ENCODE assay signal across 1 cellular context in genomic region chr3:197736491-197737318, GRCh38.
TF ChIP-seq lines count a peak whose summit lies in the region.

Gene RUBCN, minus strand, starts transcription at chr3:197736904. Its CDS starts 185 bp downstream, at chr3:197736719.

TF ChIP-seq in HepG2, 621 proteins besides CTCF, POLR2A, EP300 and RAD21 (continued from another document and continues in another):
- no peak for TF ChIP-seq ZNF609 (CRISPR knock-in tag; IDR thresholded peaks at IDR 0.05; ENCODE audit: borderline replicate concordance)
- TF ChIP-seq ZNF619 (CRISPR knock-in tag; IDR thresholded peaks at IDR 0.05) = no peak
- TF ChIP-seq SYNCRIP (IDR thresholded peaks at IDR 0.05; ENCODE audit: insufficient read depth, low read depth, low read length) = no peak
- no peak for TF ChIP-seq ZBTB7A (CRISPR knock-in tag; IDR thresholded peaks at IDR 0.05)
- TF ChIP-seq ZNF274 (CRISPR knock-in tag; IDR thresholded peaks at IDR 0.05) = no peak
- no peak for TF ChIP-seq ATF3 (CRISPR knock-in tag; IDR thresholded peaks at IDR 0.05)
- TF ChIP-seq GTF3A (CRISPR knock-in tag; conservative IDR thresholded peaks at IDR 0.05) = no peak
- TF ChIP-seq HMG20A (CRISPR knock-in tag; IDR thresholded peaks at IDR 0.05; ENCODE audit: borderline replicate concordance) = no peak
- no peak for TF ChIP-seq RFX1 (IDR thresholded peaks at IDR 0.05)
- peak; percentile 57; the same call in 1 of the 2 replicates for TF ChIP-seq ZFP91 (CRISPR knock-in tag; IDR thresholded peaks at IDR 0.05; ENCODE audit: borderline replicate concordance)
- 0 out of 2 replicates have a peak, but pooled peaks have one; percentile 68 for TF ChIP-seq SIN3A (IDR thresholded peaks at IDR 0.05; ENCODE audit: borderline replicate concordance, low read depth, low read length)
- TF ChIP-seq ZNF7 (CRISPR knock-in tag; IDR thresholded peaks at IDR 0.05) = no peak
- TF ChIP-seq CSRNP1 (CRISPR knock-in tag; IDR thresholded peaks at IDR 0.05) = 0 out of 2 replicates have a peak, but pooled peaks have one; percentile 28
- peak; percentile 78; the same call in 1 of the 2 replicates for TF ChIP-seq MTF2 (CRISPR knock-in tag; IDR thresholded peaks at IDR 0.05; ENCODE audit: borderline replicate concordance)
- peak; percentile 66 for TF ChIP-seq ASH2L (IDR thresholded peaks at IDR 0.05; ENCODE audit: insufficient read length, low read depth, low read length)
- TF ChIP-seq ZNF430 (CRISPR knock-in tag; IDR thresholded peaks at IDR 0.05) = peak; percentile 62; the same call in 1 of the 2 replicates
- peak; percentile 81 for TF ChIP-seq POLR2G (IDR thresholded peaks at IDR 0.05; ENCODE audit: low read depth, low read length)
- TF ChIP-seq ARNTL (CRISPR knock-in tag; IDR thresholded peaks at IDR 0.05) = no peak
- TF ChIP-seq KDM2A (CRISPR knock-in tag; IDR thresholded peaks at IDR 0.05; ENCODE audit: borderline replicate concordance, low read depth) = peak; percentile 70; the same call in 1 of the 2 replicates
- TF ChIP-seq MXD1 (CRISPR knock-in tag; IDR thresholded peaks at IDR 0.05) = no peak
- no peak for TF ChIP-seq E2F2 (CRISPR knock-in tag; IDR thresholded peaks at IDR 0.05; ENCODE audit: borderline replicate concordance)
- no peak; the same call in none of the 2 replicates for TF ChIP-seq ZNF605 (CRISPR knock-in tag; IDR thresholded peaks at IDR 0.05)
- TF ChIP-seq ZNF282 (IDR thresholded peaks at IDR 0.05; ENCODE audit: partially characterized antibody) = no peak
- 0 out of 2 replicates have a peak, but pooled peaks have one; percentile 34 for TF ChIP-seq KLF11 (CRISPR knock-in tag; IDR thresholded peaks at IDR 0.05)
- TF ChIP-seq ZNF33B (CRISPR knock-in tag; IDR thresholded peaks at IDR 0.05) = no peak
- no peak for TF ChIP-seq ZNF280B (CRISPR knock-in tag; IDR thresholded peaks at IDR 0.05; ENCODE audit: borderline replicate concordance)
- no peak for TF ChIP-seq JDP2 (CRISPR knock-in tag; IDR thresholded peaks at IDR 0.05; ENCODE audit: borderline replicate concordance)
- TF ChIP-seq ZNF878 (CRISPR knock-in tag; IDR thresholded peaks at IDR 0.05) = no peak
- no peak for TF ChIP-seq ONECUT2 (CRISPR knock-in tag; IDR thresholded peaks at IDR 0.05)
- no peak for TF ChIP-seq POLR2AphosphoS2 (IDR thresholded peaks at IDR 0.05; ENCODE audit: low read depth, low read length)
- TF ChIP-seq THAP8 (CRISPR knock-in tag; IDR thresholded peaks at IDR 0.05; ENCODE audit: borderline replicate concordance) = no peak; the same call in 1 of the 2 replicates
- no peak for TF ChIP-seq ZNF235 (CRISPR knock-in tag; IDR thresholded peaks at IDR 0.05; ENCODE audit: borderline replicate concordance)
- no peak for TF ChIP-seq NCOA1 (CRISPR knock-in tag; IDR thresholded peaks at IDR 0.05)
- no peak for TF ChIP-seq ZFP37 (CRISPR knock-in tag; IDR thresholded peaks at IDR 0.05; ENCODE audit: borderline replicate concordance)
- TF ChIP-seq U2AF1 (optimal IDR thresholded peaks at IDR 0.05; ENCODE audit: low read depth, low read length) = no peak
- TF ChIP-seq ATF4 (CRISPR knock-in tag; IDR thresholded peaks at IDR 0.05) = peak in 1 of 2 experiments; percentile 60; a peak in 1 of 4 replicates
- TF ChIP-seq SNAPC4 (CRISPR knock-in tag; IDR thresholded peaks at IDR 0.05) = no peak
- TF ChIP-seq ZNF468 (CRISPR knock-in tag; IDR thresholded peaks at IDR 0.05) = 0 out of 2 replicates have a peak, but pooled peaks have one; percentile 66
- no peak for TF ChIP-seq TCF12 (IDR thresholded peaks at IDR 0.05)
- TF ChIP-seq TCF12 (CRISPR knock-in tag; IDR thresholded peaks at IDR 0.05) = no peak
- TF ChIP-seq CENPBD1 (CRISPR knock-in tag; IDR thresholded peaks at IDR 0.05; ENCODE audit: borderline replicate concordance, low read depth) = no peak
- TF ChIP-seq ZNF12 (CRISPR knock-in tag; IDR thresholded peaks at IDR 0.05) = no peak
- no peak for TF ChIP-seq KLF15 (CRISPR knock-in tag; IDR thresholded peaks at IDR 0.05; ENCODE audit: borderline replicate concordance)
